ENCODE assay signal across 1 cellular context in the genomic region with DNA sequence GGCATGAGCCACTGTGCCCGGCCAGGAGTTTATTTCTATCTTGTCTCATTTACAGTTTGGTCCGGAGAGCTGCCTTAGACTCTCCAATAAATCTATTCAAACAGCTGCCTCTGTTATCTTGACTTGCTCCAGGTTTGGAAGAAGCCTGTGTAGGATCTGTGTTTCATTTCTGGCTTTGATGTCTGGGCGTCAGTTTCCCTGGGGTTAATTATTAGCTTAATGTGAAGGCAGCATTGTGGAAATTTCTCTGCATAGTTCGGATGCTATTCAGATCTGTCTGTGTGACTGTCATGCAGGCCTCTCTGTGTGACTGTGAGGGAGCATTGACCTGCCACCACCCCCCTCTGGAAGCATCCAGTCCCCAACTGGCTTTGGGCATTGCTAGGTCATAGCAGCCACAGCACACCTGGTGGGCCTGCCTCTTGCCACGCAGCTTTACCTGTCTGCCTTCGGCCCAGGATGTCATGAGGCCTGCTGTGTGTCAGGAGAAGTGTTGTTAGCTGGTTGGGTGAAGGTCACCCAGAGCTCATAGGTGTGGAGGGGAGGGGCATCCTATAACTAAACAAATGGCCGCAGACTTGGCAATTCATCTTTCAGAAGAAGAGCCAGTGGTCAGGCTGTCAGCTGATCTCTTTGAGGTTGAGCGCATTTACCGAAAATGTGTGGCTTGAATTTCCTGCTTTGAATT.
TF ChIP-seq lines count a peak whose summit lies in the region.

No MANE protein-coding gene starts in this region.

TF ChIP-seq in HepG2, 621 proteins besides CTCF, POLR2A, EP300 and RAD21 (continued from another document and continues in another):
- TF ChIP-seq, protein P1, sequence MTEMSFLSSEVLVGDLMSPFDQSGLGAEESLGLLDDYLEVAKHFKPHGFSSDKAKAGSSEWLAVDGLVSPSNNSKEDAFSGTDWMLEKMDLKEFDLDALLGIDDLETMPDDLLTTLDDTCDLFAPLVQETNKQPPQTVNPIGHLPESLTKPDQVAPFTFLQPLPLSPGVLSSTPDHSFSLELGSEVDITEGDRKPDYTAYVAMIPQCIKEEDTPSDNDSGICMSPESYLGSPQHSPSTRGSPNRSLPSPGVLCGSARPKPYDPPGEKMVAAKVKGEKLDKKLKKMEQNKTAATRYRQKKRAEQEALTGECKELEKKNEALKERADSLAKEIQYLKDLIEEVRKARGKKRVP (CRISPR knock-in tag; IDR thresholded peaks at IDR 0.05) = no peak
- TF ChIP-seq MYNN (CRISPR knock-in tag; IDR thresholded peaks at IDR 0.05; ENCODE audit: low read depth) = 0 out of 2 replicates have a peak, but pooled peaks have one; percentile 76
- TF ChIP-seq CEBPG (CRISPR knock-in tag; IDR thresholded peaks at IDR 0.05) = peak; percentile 18; the same call in 1 of the 2 replicates
- TF ChIP-seq, protein P2, sequence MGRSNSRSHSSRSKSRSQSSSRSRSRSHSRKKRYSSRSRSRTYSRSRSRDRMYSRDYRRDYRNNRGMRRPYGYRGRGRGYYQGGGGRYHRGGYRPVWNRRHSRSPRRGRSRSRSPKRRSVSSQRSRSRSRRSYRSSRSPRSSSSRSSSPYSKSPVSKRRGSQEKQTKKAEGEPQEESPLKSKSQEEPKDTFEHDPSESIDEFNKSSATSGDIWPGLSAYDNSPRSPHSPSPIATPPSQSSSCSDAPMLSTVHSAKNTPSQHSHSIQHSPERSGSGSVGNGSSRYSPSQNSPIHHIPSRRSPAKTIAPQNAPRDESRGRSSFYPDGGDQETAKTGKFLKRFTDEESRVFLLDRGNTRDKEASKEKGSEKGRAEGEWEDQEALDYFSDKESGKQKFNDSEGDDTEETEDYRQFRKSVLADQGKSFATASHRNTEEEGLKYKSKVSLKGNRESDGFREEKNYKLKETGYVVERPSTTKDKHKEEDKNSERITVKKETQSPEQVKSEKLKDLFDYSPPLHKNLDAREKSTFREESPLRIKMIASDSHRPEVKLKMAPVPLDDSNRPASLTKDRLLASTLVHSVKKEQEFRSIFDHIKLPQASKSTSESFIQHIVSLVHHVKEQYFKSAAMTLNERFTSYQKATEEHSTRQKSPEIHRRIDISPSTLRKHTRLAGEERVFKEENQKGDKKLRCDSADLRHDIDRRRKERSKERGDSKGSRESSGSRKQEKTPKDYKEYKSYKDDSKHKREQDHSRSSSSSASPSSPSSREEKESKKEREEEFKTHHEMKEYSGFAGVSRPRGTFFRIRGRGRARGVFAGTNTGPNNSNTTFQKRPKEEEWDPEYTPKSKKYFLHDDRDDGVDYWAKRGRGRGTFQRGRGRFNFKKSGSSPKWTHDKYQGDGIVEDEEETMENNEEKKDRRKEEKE (IDR thresholded peaks at IDR 0.05) = no peak
- TF ChIP-seq CHD2 (IDR thresholded peaks at IDR 0.05; ENCODE audit: low read depth, low read length) = no peak
- TF ChIP-seq, protein P3, sequence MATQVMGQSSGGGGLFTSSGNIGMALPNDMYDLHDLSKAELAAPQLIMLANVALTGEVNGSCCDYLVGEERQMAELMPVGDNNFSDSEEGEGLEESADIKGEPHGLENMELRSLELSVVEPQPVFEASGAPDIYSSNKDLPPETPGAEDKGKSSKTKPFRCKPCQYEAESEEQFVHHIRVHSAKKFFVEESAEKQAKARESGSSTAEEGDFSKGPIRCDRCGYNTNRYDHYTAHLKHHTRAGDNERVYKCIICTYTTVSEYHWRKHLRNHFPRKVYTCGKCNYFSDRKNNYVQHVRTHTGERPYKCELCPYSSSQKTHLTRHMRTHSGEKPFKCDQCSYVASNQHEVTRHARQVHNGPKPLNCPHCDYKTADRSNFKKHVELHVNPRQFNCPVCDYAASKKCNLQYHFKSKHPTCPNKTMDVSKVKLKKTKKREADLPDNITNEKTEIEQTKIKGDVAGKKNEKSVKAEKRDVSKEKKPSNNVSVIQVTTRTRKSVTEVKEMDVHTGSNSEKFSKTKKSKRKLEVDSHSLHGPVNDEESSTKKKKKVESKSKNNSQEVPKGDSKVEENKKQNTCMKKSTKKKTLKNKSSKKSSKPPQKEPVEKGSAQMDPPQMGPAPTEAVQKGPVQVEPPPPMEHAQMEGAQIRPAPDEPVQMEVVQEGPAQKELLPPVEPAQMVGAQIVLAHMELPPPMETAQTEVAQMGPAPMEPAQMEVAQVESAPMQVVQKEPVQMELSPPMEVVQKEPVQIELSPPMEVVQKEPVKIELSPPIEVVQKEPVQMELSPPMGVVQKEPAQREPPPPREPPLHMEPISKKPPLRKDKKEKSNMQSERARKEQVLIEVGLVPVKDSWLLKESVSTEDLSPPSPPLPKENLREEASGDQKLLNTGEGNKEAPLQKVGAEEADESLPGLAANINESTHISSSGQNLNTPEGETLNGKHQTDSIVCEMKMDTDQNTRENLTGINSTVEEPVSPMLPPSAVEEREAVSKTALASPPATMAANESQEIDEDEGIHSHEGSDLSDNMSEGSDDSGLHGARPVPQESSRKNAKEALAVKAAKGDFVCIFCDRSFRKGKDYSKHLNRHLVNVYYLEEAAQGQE (IDR thresholded peaks at IDR 0.05; ENCODE audit: borderline replicate concordance in 1 of 2, low read depth in 1 of 2, low read length in 2 of 2) = no peak
- TF ChIP-seq MYC (CRISPR knock-in tag; IDR thresholded peaks at IDR 0.05; ENCODE audit: borderline replicate concordance) = no peak; the same call in 1 of the 2 replicates
- TF ChIP-seq SP1 (IDR thresholded peaks at IDR 0.05) = no peak
- TF ChIP-seq SP1 (CRISPR knock-in tag; IDR thresholded peaks at IDR 0.05) = no peak
- TF ChIP-seq, protein P4, sequence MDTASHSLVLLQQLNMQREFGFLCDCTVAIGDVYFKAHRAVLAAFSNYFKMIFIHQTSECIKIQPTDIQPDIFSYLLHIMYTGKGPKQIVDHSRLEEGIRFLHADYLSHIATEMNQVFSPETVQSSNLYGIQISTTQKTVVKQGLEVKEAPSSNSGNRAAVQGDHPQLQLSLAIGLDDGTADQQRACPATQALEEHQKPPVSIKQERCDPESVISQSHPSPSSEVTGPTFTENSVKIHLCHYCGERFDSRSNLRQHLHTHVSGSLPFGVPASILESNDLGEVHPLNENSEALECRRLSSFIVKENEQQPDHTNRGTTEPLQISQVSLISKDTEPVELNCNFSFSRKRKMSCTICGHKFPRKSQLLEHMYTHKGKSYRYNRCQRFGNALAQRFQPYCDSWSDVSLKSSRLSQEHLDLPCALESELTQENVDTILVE (CRISPR knock-in tag; IDR thresholded peaks at IDR 0.05) = no peak
- TF ChIP-seq, protein P5, sequence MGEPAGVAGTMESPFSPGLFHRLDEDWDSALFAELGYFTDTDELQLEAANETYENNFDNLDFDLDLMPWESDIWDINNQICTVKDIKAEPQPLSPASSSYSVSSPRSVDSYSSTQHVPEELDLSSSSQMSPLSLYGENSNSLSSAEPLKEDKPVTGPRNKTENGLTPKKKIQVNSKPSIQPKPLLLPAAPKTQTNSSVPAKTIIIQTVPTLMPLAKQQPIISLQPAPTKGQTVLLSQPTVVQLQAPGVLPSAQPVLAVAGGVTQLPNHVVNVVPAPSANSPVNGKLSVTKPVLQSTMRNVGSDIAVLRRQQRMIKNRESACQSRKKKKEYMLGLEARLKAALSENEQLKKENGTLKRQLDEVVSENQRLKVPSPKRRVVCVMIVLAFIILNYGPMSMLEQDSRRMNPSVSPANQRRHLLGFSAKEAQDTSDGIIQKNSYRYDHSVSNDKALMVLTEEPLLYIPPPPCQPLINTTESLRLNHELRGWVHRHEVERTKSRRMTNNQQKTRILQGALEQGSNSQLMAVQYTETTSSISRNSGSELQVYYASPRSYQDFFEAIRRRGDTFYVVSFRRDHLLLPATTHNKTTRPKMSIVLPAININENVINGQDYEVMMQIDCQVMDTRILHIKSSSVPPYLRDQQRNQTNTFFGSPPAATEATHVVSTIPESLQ (CRISPR knock-in tag; conservative IDR thresholded peaks at IDR 0.05) = 0 out of 2 replicates have a peak, but pooled peaks have one; percentile 27
- TF ChIP-seq IRF2 (CRISPR knock-in tag; IDR thresholded peaks at IDR 0.05) = peak; percentile 78
- TF ChIP-seq, protein P6, sequence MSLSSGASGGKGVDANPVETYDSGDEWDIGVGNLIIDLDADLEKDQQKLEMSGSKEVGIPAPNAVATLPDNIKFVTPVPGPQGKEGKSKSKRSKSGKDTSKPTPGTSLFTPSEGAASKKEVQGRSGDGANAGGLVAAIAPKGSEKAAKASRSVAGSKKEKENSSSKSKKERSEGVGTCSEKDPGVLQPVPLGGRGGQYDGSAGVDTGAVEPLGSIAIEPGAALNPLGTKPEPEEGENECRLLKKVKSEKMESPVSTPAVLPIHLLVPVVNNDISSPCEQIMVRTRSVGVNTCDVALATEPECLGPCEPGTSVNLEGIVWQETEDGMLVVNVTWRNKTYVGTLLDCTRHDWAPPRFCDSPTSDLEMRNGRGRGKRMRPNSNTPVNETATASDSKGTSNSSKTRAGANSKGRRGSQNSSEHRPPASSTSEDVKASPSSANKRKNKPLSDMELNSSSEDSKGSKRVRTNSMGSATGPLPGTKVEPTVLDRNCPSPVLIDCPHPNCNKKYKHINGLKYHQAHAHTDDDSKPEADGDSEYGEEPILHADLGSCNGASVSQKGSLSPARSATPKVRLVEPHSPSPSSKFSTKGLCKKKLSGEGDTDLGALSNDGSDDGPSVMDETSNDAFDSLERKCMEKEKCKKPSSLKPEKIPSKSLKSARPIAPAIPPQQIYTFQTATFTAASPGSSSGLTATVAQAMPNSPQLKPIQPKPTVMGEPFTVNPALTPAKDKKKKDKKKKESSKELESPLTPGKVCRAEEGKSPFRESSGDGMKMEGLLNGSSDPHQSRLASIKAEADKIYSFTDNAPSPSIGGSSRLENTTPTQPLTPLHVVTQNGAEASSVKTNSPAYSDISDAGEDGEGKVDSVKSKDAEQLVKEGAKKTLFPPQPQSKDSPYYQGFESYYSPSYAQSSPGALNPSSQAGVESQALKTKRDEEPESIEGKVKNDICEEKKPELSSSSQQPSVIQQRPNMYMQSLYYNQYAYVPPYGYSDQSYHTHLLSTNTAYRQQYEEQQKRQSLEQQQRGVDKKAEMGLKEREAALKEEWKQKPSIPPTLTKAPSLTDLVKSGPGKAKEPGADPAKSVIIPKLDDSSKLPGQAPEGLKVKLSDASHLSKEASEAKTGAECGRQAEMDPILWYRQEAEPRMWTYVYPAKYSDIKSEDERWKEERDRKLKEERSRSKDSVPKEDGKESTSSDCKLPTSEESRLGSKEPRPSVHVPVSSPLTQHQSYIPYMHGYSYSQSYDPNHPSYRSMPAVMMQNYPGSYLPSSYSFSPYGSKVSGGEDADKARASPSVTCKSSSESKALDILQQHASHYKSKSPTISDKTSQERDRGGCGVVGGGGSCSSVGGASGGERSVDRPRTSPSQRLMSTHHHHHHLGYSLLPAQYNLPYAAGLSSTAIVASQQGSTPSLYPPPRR (CRISPR knock-in tag; IDR thresholded peaks at IDR 0.05; ENCODE audit: borderline replicate concordance) = peak; percentile 47
- TF ChIP-seq, protein P7, sequence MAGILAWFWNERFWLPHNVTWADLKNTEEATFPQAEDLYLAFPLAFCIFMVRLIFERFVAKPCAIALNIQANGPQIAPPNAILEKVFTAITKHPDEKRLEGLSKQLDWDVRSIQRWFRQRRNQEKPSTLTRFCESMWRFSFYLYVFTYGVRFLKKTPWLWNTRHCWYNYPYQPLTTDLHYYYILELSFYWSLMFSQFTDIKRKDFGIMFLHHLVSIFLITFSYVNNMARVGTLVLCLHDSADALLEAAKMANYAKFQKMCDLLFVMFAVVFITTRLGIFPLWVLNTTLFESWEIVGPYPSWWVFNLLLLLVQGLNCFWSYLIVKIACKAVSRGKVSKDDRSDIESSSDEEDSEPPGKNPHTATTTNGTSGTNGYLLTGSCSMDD (CRISPR knock-in tag; IDR thresholded peaks at IDR 0.05) = no peak
- TF ChIP-seq, protein P8, sequence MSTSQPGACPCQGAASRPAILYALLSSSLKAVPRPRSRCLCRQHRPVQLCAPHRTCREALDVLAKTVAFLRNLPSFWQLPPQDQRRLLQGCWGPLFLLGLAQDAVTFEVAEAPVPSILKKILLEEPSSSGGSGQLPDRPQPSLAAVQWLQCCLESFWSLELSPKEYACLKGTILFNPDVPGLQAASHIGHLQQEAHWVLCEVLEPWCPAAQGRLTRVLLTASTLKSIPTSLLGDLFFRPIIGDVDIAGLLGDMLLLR (CRISPR knock-in tag; IDR thresholded peaks at IDR 0.05) = no peak
- TF ChIP-seq ZNF292 (CRISPR knock-in tag; IDR thresholded peaks at IDR 0.05; ENCODE audit: borderline replicate concordance, low read depth) = peak; percentile 94; the same call in 1 of the 2 replicates
- no peak for TF ChIP-seq ZFP62 (CRISPR knock-in tag; IDR thresholded peaks at IDR 0.05)
- TF ChIP-seq ARNT2 (CRISPR knock-in tag; IDR thresholded peaks at IDR 0.05; ENCODE audit: low read depth) = no peak
- TF ChIP-seq TCF7L2 (IDR thresholded peaks at IDR 0.05; ENCODE audit: low read depth, low read length) = no peak
- TF ChIP-seq TAF15 (IDR thresholded peaks at IDR 0.05; ENCODE audit: low read depth, low read length, poor library complexity, severe bottlenecking) = no peak
- no peak for TF ChIP-seq CENPT (CRISPR knock-in tag; IDR thresholded peaks at IDR 0.05; ENCODE audit: low read depth)
- TF ChIP-seq FLYWCH1 (CRISPR knock-in tag; IDR thresholded peaks at IDR 0.05) = no peak
- TF ChIP-seq NR3C1 (CRISPR knock-in tag; IDR thresholded peaks at IDR 0.05) = no peak
- TF ChIP-seq SNAI1 (CRISPR knock-in tag; IDR thresholded peaks at IDR 0.05; ENCODE audit: borderline replicate concordance) = peak; percentile 61; the same call in 1 of the 2 replicates
- peak; percentile 15; the same call in 1 of the 2 replicates for TF ChIP-seq SOX13 (IDR thresholded peaks at IDR 0.05)
- TF ChIP-seq SOX13 (CRISPR knock-in tag; conservative IDR thresholded peaks at IDR 0.05 in 1 of 2, IDR thresholded peaks at IDR 0.05 in 1 of 2) = peak in 1 of 2 experiments; percentile 69; a peak in 2 of 4 replicates
- TF ChIP-seq ELF3 (CRISPR knock-in tag; IDR thresholded peaks at IDR 0.05) = peak; percentile 66
- TF ChIP-seq REXO4 (CRISPR knock-in tag; IDR thresholded peaks at IDR 0.05; ENCODE audit: borderline replicate concordance) = no peak
- TF ChIP-seq, protein P9, sequence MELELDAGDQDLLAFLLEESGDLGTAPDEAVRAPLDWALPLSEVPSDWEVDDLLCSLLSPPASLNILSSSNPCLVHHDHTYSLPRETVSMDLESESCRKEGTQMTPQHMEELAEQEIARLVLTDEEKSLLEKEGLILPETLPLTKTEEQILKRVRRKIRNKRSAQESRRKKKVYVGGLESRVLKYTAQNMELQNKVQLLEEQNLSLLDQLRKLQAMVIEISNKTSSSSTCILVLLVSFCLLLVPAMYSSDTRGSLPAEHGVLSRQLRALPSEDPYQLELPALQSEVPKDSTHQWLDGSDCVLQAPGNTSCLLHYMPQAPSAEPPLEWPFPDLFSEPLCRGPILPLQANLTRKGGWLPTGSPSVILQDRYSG (CRISPR knock-in tag; IDR thresholded peaks at IDR 0.05) = no peak
- TF ChIP-seq BRCA1 (CRISPR knock-in tag; IDR thresholded peaks at IDR 0.05) = no peak
- TF ChIP-seq RNF2 (conservative IDR thresholded peaks at IDR 0.05; ENCODE audit: low read depth) = 0 out of 2 replicates have a peak, but pooled peaks have one; percentile 37
